Comparison of ENCODE assay signal across 22 cellular contexts in genomic region chr9:100057624-100058023, GRCh38.
"Had no signal": no experiment of that assay in that cellular context is flagged by ENCODE, and none has a peak within 500 bp of the region (broad histone marks: within the 10 kb centered on the region; RNA-seq: fewer than 3 reads in every experiment).

No MANE protein-coding gene starts in this region.

- DNase-seq: activated CD4-positive, alpha-beta T cell treated with anti-CD3 and anti-CD28 coated beads for 4 hours; activated CD4-positive, alpha-beta T cell treated with anti-CD3 and anti-CD28 coated beads, Interleukin-2, amount 50 U/mL, for 48 hours; activated CD4-positive, CD25-positive, alpha-beta regulatory T cell; activated gamma-delta T cell; aorta; caudate nucleus; effector memory CD4-positive, alpha-beta T cell; hippocampal formation; left colon; nephron progenitor cell; nucleus accumbens; right cardiac atrium; stimulated activated CD4-positive, alpha-beta T cell treated with anti-CD3 and anti-CD28 coated beads, Interleukin-12 subunit alpha, Interleukin-12 subunit beta, amount 100 ng/mL, for 4 hours; testis; trophoblast cell; uterus had no signal

- H3K27me3 ChIP-seq: testis, uterus had no signal

- H3K4me3 ChIP-seq: testis, uterus had no signal

- H3K9me3 Mint-ChIP-seq: activated naive CD4-positive, alpha-beta T cell treated with anti-CD3 and anti-CD28 coated beads, Interleukin-2, amount 50 U/mL, for 72 hours; brain; memory B cell; nephron progenitor cell; T-helper 1 cell treated with Interleukin-12 subunit alpha and Interleukin-12 subunit beta and Interleukin-4 antibody, amounts not matched to agents 30 μg/mL and 1 μg/mL, for 36 hours had no signal

- H3K4me1 Mint-ChIP-seq: brain, nephron progenitor cell had no signal

- H3K36me3 Mint-ChIP-seq: activated naive CD4-positive, alpha-beta T cell treated with anti-CD3 and anti-CD28 coated beads, Interleukin-2, amount 50 U/mL, for 72 hours had no signal

- H3K36me3 ChIP-seq: uterus had no signal

- H3K27ac ChIP-seq: parathyroid adenoma, testis, uterus had no signal

- H2AFZ ChIP-seq: parathyroid adenoma had no signal

- H3K79me2 ChIP-seq: parathyroid adenoma had no signal

- ATAC-seq: activated naive CD4-positive, alpha-beta T cell treated with anti-CD3 and anti-CD28 coated beads, Interleukin-2, amount 50 U/mL, for 72 hours; esophagus mucosa; left colon; right cardiac atrium had no signal

- H3K27ac Mint-ChIP-seq: activated naive CD4-positive, alpha-beta T cell treated with anti-CD3 and anti-CD28 coated beads, Interleukin-2, amount 50 U/mL, for 72 hours; brain; nephron progenitor cell; T-helper 1 cell treated with Interleukin-12 subunit alpha and Interleukin-12 subunit beta and Interleukin-4 antibody, amounts not matched to agents 30 μg/mL and 1 μg/mL, for 36 hours had no signal

- H3K27me3 Mint-ChIP-seq: brain, memory B cell had no signal

- H3K4me1 ChIP-seq: parathyroid adenoma, testis, uterus had no signal

- H3K4me3 Mint-ChIP-seq: brain; memory B cell; nephron progenitor cell; T-helper 1 cell treated with Interleukin-12 subunit alpha and Interleukin-12 subunit beta and Interleukin-4 antibody, amounts not matched to agents 30 μg/mL and 1 μg/mL, for 36 hours had no signal

- H3K9ac ChIP-seq: parathyroid adenoma had no signal

- H3K9me3 ChIP-seq: testis, uterus had no signal
